In genomic region chr9:35002623-35003022, GRCh38 we compare ENCODE assay signal across 18 cellular contexts. TPM values are rescaled to one million over a fixed set of nuclear protein-coding genes. Genes with fewer than 3 reads are reported as not detected.
DNase-seq lines count a peak whose midpoint lies in the region; ATAC-seq and TF ChIP-seq lines count a peak whose summit lies in the region.
"Had no signal": no experiment of that assay in that cellular context is flagged by ENCODE, and none has a peak within 500 bp of the region (broad histone marks: within the 10 kb centered on the region; RNA-seq: fewer than 3 reads in every experiment).

No MANE protein-coding gene starts in this region.

- H3K9ac ChIP-seq in SK-N-SH (no peak overlapping the region), GM23248 (no peak overlapping the region)
- H3K9ac ChIP-seq: BLaER1 treated with 17β-estradiol and CSF1 and Interleukin-3, amounts not matched to agents 10 nM and 100 nM had no signal

- CTCF ChIA-PET in SK-N-SH (lab: Yijun Ruan, JAX) = interaction anchor here (0.7 to 2.2 kb wide), 6 partner anchors 8 to 73 kb away, joined by 3 to 7 read pairs (median 3); no protein-coding TSS in a partner anchor

- in situ Hi-C loops in GM23248 (cut with MboI) = no loop called here

- no peak for TF ChIP-seq RAD21 in SK-N-SH (IDR thresholded peaks at IDR 0.05; ENCODE audit: low read length)

- peak overlapping the region; percentile 27 for H3K27ac Mint-ChIP-seq in central memory CD8-positive, alpha-beta T cell (ENCODE audit: low read depth)

- no peaks in the 10 kb centered on the region for H3K27me3 Mint-ChIP-seq in central memory CD8-positive, alpha-beta T cell

- H3K4me3 ChIP-seq in SK-N-SH (ENCODE audit: low read depth in 2 of 2, low read length in 1 of 2) (no peak overlapping the region), GM23248 (no peak overlapping the region)
- H3K4me3 ChIP-seq: BLaER1 treated with 17β-estradiol and CSF1 and Interleukin-3, amounts not matched to agents 10 nM and 100 nM; MG63 had no signal

- H3F3A ChIP-seq in SK-N-SH (replicated peaks; ENCODE audit: insufficient read depth) = no peaks in the 10 kb centered on the region
- peaks cover 26% of the 10 kb centered on the region for H3F3A ChIP-seq in GM23248 (ENCODE audit: insufficient read depth)

- peaks cover 2% of the 10 kb centered on the region for H3K36me3 Mint-ChIP-seq in central memory CD8-positive, alpha-beta T cell (ENCODE audit: insufficient read depth)

- no peaks in the 10 kb centered on the region for H3K9me3 Mint-ChIP-seq in central memory CD8-positive, alpha-beta T cell
- H3K9me3 Mint-ChIP-seq: HFFc6 had no signal

- no peak for TF ChIP-seq CTCF in SK-N-SH (IDR thresholded peaks at IDR 0.05)

- H3K79me2 ChIP-seq in SK-N-SH (ENCODE audit: insufficient read depth) (no peaks in the 10 kb centered on the region), GM23248 (ENCODE audit: insufficient read depth) (no peaks in the 10 kb centered on the region)

- no peak overlapping the region for H3K4me3 Mint-ChIP-seq in central memory CD8-positive, alpha-beta T cell
- H3K4me3 Mint-ChIP-seq: HFFc6 had no signal

- peak; percentile 0 for DNase-seq in SK-N-SH
- DNase-seq in GM23248 = no peak
- no peak for DNase-seq in central memory CD8-positive, alpha-beta T cell (ENCODE audit: low spot score in 2 of 2)
- peak; percentile 4 for DNase-seq in mesenteric fat pad (ENCODE audit: low spot score)
- DNase-seq in NCI-H2227 (lab: John Stamatoyannopoulos, UW; ENCODE audit: unreplicated experiment) = no peak
- no peak for DNase-seq in NCI-H2171 treated with DMSO at 0.1 percent for 48 hours (lab: John Stamatoyannopoulos, UW)
- DNase-seq: EL, HFFc6, MG63, NCI-H1092 treated with DMSO at 0.1 percent for 48 hours, NCI-H1694 treated with DMSO at 0.1 percent for 48 hours, NCI-H774 had no signal

- no peak overlapping the region for H3K27ac ChIP-seq in SK-N-SH (ENCODE audit: low read depth in 2 of 2, low read length in 1 of 2)
- 0 out of 2 replicates have a peak overlapping the region, but pooled peaks have one; percentile 79 for H3K27ac ChIP-seq in GM23248
- H3K27ac ChIP-seq: 22Rv1; BLaER1 treated with 17β-estradiol and CSF1 and Interleukin-3, amounts not matched to agents 10 nM and 100 nM had no signal

- H3K4me1 Mint-ChIP-seq in central memory CD8-positive, alpha-beta T cell = no peaks in the 10 kb centered on the region

- POLR2A ChIA-PET in SK-N-SH (lab: Yijun Ruan, JAX) = interaction anchor here (1.1 kb wide), 1 partner anchor 24 kb away, joined by 5 read pairs; no protein-coding TSS in a partner anchor

- no peaks in the 10 kb centered on the region for H3K4me1 ChIP-seq in SK-N-SH (ENCODE audit: control insufficient read depth in 1 of 2, insufficient read depth in 2 of 2, low read depth in 1 of 2, low read length in 1 of 2)
- H3K4me1 ChIP-seq in GM23248 (ENCODE audit: insufficient read depth) = peaks cover 21% of the 10 kb centered on the region
- H3K4me1 ChIP-seq: BLaER1 treated with 17β-estradiol and CSF1 and Interleukin-3, amounts not matched to agents 10 nM and 100 nM had no signal

- H3K36me3 ChIP-seq in SK-N-SH (replicated peaks in 1 of 2; ENCODE audit: control insufficient read depth in 1 of 2, insufficient read depth in 2 of 2, low read length in 1 of 2) (peaks cover 0 to 7% of the 10 kb centered on the region in 2 experiments), GM23248 (ENCODE audit: low read depth) (no peaks in the 10 kb centered on the region)
- H3K36me3 ChIP-seq: MG63 had no signal

- no peaks in the 10 kb centered on the region for H4K20me1 ChIP-seq in SK-N-SH (ENCODE audit: insufficient read depth)
- H4K20me1 ChIP-seq in GM23248 (ENCODE audit: insufficient read depth) = no peaks in the 10 kb centered on the region
- H4K20me1 ChIP-seq: BLaER1 treated with 17β-estradiol and CSF1 and Interleukin-3, amounts not matched to agents 10 nM and 100 nM had no signal

- no peaks in the 10 kb centered on the region for H3K9me3 ChIP-seq in SK-N-SH
- no peaks in the 10 kb centered on the region for H3K9me3 ChIP-seq in GM23248 (ENCODE audit: low read depth)
- H3K9me3 ChIP-seq: BLaER1 treated with 17β-estradiol and CSF1 and Interleukin-3, amounts not matched to agents 10 nM and 100 nM; MG63 had no signal

- H3K9me2 ChIP-seq in SK-N-SH (no peaks in the 10 kb centered on the region), GM23248 (ENCODE audit: insufficient read depth) (no peaks in the 10 kb centered on the region)

- H3K27me3 ChIP-seq in SK-N-SH (ENCODE audit: insufficient read depth) (no peaks in the 10 kb centered on the region), GM23248 (replicated peaks; ENCODE audit: insufficient read depth) (no peaks in the 10 kb centered on the region)
- H3K27me3 ChIP-seq: BLaER1 treated with 17β-estradiol and CSF1 and Interleukin-3, amounts not matched to agents 10 nM and 100 nM; MG63 had no signal

- H3K4me2 ChIP-seq in SK-N-SH (no peak overlapping the region), GM23248 (ENCODE audit: unreplicated experiment) (no peak overlapping the region)
- H3K4me2 ChIP-seq: BLaER1 treated with 17β-estradiol and CSF1 and Interleukin-3, amounts not matched to agents 10 nM and 100 nM had no signal

- H2AFZ ChIP-seq in SK-N-SH (ENCODE audit: low read depth) (no peak overlapping the region), GM23248 (no peak overlapping the region)

- no peak for TF ChIP-seq EP300 in SK-N-SH (IDR thresholded peaks at IDR 0.05; ENCODE audit: borderline replicate concordance in 1 of 2, low read depth in 1 of 2, low read length in 1 of 2)

- no peak for ATAC-seq in SK-N-SH treated with all-trans-retinoic acid at 6 μM for 48 hours
- no peak for ATAC-seq in central memory CD8-positive, alpha-beta T cell (replicated peaks; ENCODE audit: extremely low read depth, poor library complexity, severe bottlenecking)
- no peak for ATAC-seq in HG02588 (IDR thresholded peaks at IDR 0.05; ENCODE audit: unreplicated experiment)
- ATAC-seq: Right ventricle myocardium inferior had no signal

TF ChIP-seq in SK-N-SH, 30 proteins besides CTCF, POLR2A, EP300 and RAD21 (continues in another document):
- TF ChIP-seq YY1 (IDR thresholded peaks at IDR 0.05; ENCODE audit: low read depth) (no peak), NRF1 (IDR thresholded peaks at IDR 0.05; ENCODE audit: low read depth, low read length) (no peak), FOXJ3 (CRISPR knock-in tag; IDR thresholded peaks at IDR 0.05) (no peak), SMC3 (IDR thresholded peaks at IDR 0.05; ENCODE audit: low read depth, low read length) (no peak), RCOR1 (IDR thresholded peaks at IDR 0.05; ENCODE audit: low read length) (no peak), ELF1 (IDR thresholded peaks at IDR 0.05) (no peak), NFIC (IDR thresholded peaks at IDR 0.05; ENCODE audit: borderline replicate concordance) (no peak), POLR2AphosphoS5 (IDR thresholded peaks at IDR 0.05; ENCODE audit: low read depth, low read length) (no peak), MXI1 (IDR thresholded peaks at IDR 0.05; ENCODE audit: low read depth, low read length) (no peak), CHD2 (IDR thresholded peaks at IDR 0.05; ENCODE audit: low read length, partially characterized antibody) (no peak), TEAD4 (IDR thresholded peaks at IDR 0.05; ENCODE audit: borderline replicate concordance, insufficient read depth) (no peak), JUND (IDR thresholded peaks at IDR 0.05) (no peak)
- TF ChIP-seq, protein P1, sequence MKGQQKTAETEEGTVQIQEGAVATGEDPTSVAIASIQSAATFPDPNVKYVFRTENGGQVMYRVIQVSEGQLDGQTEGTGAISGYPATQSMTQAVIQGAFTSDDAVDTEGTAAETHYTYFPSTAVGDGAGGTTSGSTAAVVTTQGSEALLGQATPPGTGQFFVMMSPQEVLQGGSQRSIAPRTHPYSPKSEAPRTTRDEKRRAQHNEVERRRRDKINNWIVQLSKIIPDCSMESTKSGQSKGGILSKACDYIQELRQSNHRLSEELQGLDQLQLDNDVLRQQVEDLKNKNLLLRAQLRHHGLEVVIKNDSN (IDR thresholded peaks at IDR 0.05; ENCODE audit: borderline replicate concordance, low read depth) = no peak

TF ChIP-seq in SK-N-SH treated with all-trans-retinoic acid at 6 μM for 48 hours, 23 proteins besides CTCF, POLR2A, EP300 and RAD21:
- no peak for TF ChIP-seq ZFP3 (CRISPR knock-in tag; IDR thresholded peaks at IDR 0.05)
- no peak for TF ChIP-seq ZNF8 (CRISPR knock-in tag; IDR thresholded peaks at IDR 0.05)
- TF ChIP-seq TCF4 (CRISPR knock-in tag; IDR thresholded peaks at IDR 0.05; ENCODE audit: borderline replicate concordance) = no peak

RNA-seq across cellular contexts. Expression of gene DNAJB5, which starts 13.1 kb away (rescaled TPM):
- 3.3 and 4.0 TPM in 2 replicates for polyA plus RNA-seq in SK-N-SH (2012; rRNA removed)
- polyA plus RNA-seq in SK-N-SH (2012; cell fraction: cytosol; rRNA removed) = 3.7 and 4.4 TPM in 2 replicates
- polyA plus RNA-seq in SK-N-SH (2012; cell fraction: nucleus; rRNA removed) = 3.3 and 5.0 TPM in 2 replicates
- 13.4 and 24.2 TPM in 2 replicates for total RNA-seq in GM23248 (2014; rRNA removed; shearing (Covaris generic))
- polyA plus RNA-seq in GM23248 (2016; fragmentation: Nextera tagmentation; extraction: Ambion mirVana) = 10.7 and 10.9 TPM in 2 replicates
- total RNA-seq in mesenteric fat pad = 8.0 TPM

RNA-seq across cellular contexts. Expression of gene PHF24, which starts 44.5 kb away (rescaled TPM):
- polyA plus RNA-seq in SK-N-SH (2012; rRNA removed) = not detected in 2 replicates
- under 0.01 TPM in 2 replicates for polyA plus RNA-seq in SK-N-SH (2012; cell fraction: cytosol; rRNA removed)
- polyA plus RNA-seq in SK-N-SH (2012; cell fraction: nucleus; rRNA removed) = 0.01 TPM in 1 of 2 replicates, not detected in the other
- total RNA-seq in GM23248 (2014; rRNA removed; shearing (Covaris generic)) = 0.25 TPM in 1 of 2 replicates, not detected in the other
- polyA plus RNA-seq in GM23248 (2016; fragmentation: Nextera tagmentation; extraction: Ambion mirVana) = 0.34 TPM in 1 of 2 replicates, not detected in the other
- total RNA-seq in mesenteric fat pad = 0.39 TPM
- total RNA-seq: HFFc6, NCI-H460 had no signal

Comparison
In these comparisons a context has a peak if more than half of its experiments do, and no peak if none do; other contexts are left out.
1. DNase-seq: peak in SK-N-SH (single experiment) and mesenteric fat pad (single experiment); none in GM23248 (single experiment), central memory CD8-positive, alpha-beta T cell (0 of 2), NCI-H2227 (single experiment) and NCI-H2171 treated with DMSO at 0.1 percent for 48 hours (single experiment).